In the genomic region with DNA sequence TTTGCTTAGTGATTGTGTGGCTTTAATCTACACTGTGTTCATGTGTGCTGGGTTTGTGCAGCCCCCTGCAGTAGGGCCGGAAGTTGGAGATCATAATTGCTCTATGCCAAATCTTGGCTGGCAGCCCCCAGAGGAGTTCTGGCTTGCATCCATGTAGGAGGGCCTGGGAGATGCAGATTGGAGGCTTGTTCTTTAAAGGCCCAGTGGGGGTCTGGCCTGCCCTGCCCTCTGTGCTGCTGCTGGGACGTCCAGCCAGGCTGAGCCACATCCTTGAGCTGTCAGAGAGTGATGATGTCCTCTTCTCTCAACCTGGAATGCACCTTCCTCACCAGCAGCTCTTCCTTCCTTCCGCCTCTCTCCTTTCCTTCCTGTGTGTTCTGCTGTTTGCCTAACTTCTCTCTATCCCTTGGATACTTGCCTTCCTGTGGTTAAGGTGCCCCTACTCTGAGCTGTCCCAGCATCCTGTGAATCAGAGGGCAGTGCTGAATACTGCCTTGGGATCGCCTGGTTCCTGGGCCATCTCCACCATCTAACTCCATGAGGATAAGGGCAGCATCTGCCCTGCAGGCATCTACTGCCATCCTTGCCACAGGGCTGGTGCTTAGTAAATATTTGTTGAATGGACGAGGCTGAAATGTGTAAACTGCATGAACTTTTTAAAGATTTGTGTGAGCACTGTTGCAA, we compare ENCODE assay signal across 1 cellular context.
TF ChIP-seq lines count a peak whose summit lies in the region.

No MANE protein-coding gene starts in this region.

TF ChIP-seq in GM23338, 12 proteins besides CTCF, POLR2A, EP300 and RAD21 (continued from another document):
- TF ChIP-seq, protein P1, sequence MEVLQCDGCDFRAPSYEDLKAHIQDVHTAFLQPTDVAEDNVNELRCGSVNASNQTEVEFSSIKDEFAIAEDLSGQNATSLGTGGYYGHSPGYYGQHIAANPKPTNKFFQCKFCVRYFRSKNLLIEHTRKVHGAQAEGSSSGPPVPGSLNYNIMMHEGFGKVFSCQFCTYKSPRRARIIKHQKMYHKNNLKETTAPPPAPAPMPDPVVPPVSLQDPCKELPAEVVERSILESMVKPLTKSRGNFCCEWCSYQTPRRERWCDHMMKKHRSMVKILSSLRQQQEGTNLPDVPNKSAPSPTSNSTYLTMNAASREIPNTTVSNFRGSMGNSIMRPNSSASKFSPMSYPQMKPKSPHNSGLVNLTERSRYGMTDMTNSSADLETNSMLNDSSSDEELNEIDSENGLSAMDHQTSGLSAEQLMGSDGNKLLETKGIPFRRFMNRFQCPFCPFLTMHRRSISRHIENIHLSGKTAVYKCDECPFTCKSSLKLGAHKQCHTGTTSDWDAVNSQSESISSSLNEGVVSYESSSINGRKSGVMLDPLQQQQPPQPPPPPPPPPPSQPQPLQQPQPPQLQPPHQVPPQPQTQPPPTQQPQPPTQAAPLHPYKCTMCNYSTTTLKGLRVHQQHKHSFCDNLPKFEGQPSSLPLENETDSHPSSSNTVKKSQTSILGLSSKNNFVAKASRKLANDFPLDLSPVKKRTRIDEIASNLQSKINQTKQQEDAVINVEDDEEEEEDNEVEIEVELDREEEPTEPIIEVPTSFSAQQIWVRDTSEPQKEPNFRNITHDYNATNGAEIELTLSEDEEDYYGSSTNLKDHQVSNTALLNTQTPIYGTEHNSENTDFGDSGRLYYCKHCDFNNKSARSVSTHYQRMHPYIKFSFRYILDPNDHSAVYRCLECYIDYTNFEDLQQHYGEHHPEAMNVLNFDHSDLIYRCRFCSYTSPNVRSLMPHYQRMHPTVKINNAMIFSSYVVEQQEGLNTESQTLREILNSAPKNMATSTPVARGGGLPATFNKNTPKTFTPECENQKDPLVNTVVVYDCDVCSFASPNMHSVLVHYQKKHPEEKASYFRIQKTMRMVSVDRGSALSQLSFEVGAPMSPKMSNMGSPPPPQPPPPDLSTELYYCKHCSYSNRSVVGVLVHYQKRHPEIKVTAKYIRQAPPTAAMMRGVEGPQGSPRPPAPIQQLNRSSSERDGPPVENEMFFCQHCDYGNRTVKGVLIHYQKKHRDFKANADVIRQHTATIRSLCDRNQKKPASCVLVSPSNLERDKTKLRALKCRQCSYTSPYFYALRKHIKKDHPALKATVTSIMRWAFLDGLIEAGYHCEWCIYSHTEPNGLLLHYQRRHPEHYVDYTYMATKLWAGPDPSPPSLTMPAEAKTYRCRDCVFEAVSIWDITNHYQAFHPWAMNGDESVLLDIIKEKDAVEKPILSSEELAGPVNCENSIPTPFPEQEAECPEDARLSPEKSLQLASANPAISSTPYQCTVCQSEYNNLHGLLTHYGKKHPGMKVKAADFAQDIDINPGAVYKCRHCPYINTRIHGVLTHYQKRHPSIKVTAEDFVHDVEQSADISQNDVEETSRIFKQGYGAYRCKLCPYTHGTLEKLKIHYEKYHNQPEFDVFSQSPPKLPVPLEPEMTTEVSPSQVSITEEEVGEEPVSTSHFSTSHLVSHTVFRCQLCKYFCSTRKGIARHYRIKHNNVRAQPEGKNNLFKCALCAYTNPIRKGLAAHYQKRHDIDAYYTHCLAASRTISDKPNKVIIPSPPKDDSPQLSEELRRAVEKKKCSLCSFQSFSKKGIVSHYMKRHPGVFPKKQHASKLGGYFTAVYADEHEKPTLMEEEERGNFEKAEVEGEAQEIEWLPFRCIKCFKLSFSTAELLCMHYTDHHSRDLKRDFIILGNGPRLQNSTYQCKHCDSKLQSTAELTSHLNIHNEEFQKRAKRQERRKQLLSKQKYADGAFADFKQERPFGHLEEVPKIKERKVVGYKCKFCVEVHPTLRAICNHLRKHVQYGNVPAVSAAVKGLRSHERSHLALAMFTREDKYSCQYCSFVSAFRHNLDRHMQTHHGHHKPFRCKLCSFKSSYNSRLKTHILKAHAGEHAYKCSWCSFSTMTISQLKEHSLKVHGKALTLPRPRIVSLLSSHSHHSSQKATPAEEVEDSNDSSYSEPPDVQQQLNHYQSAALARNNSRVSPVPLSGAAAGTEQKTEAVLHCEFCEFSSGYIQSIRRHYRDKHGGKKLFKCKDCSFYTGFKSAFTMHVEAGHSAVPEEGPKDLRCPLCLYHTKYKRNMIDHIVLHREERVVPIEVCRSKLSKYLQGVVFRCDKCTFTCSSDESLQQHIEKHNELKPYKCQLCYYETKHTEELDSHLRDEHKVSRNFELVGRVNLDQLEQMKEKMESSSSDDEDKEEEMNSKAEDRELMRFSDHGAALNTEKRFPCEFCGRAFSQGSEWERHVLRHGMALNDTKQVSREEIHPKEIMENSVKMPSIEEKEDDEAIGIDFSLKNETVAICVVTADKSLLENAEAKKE (CRISPR knock-in tag; IDR thresholded peaks at IDR 0.05), result no peak
- TF ChIP-seq EZH2 (IDR thresholded peaks at IDR 0.05; ENCODE audit: low read depth, unreplicated experiment) (no peak), ZNF114 (CRISPR knock-in tag; IDR thresholded peaks at IDR 0.05) (no peak)
